In genomic region chr5:154190652-154191304, GRCh38 we compare ENCODE assay signal across 8 cellular contexts. TPM values are rescaled to one million over a fixed set of nuclear protein-coding genes. Genes with fewer than 3 reads are reported as not detected.
A peak's percentile ranks its signal among the peaks of the same experiment; 100 is the strongest.
DNase-seq lines count a peak whose midpoint lies in the region; ATAC-seq, FAIRE-seq and TF ChIP-seq lines count a peak whose summit lies in the region.

Gene GALNT10, plus strand, starts transcription at chr5:154190733. Its CDS starts 134 bp downstream, at chr5:154190867.

- FAIRE-seq in RCC 7860 (lab: Jason Lieb, UNC): no peak

- H3K27me3 ChIP-seq in parathyroid adenoma (ENCODE audit: control insufficient read depth, insufficient read depth, low read length): no peaks in the 10 kb centered on the region

- peak within 1 kb of the TSS; percentile 96 for H2AFZ ChIP-seq in parathyroid adenoma

- intact Hi-C loops in left cardiac atrium (cut with DNase I): loop anchor here in 1 of 2 donors (10.0 kb wide), 1 partner anchor 214 kb away; no protein-coding TSS in a partner anchor

- TF ChIP-seq POLR2A in GM19193 (IDR thresholded peaks at IDR 0.05; ENCODE audit: extremely low read depth, insufficient read depth, insufficient read length): peak; percentile 75

- peak within 1 kb of the TSS; percentile 87 for H3K4me2 ChIP-seq in parathyroid adenoma (ENCODE audit: low read length)

- H3K9ac ChIP-seq in parathyroid adenoma: no peak within 1 kb of the TSS

- peak; percentile 20 for DNase-seq in DMS114 treated with DMSO at 0.1 percent for 48 hours (lab: John Stamatoyannopoulos, UW; ENCODE audit: unreplicated experiment)
- peak; percentile 11 for DNase-seq in RCC 7860 (ENCODE audit: low spot score)
- peak; percentile 55 for DNase-seq in amniotic epithelial cell (ENCODE audit: low read depth)
- peak; percentile 81 for DNase-seq in left cardiac atrium
- DNase-seq in NCI-H524 treated with DMSO at 0.1 percent for 48 hours (lab: John Stamatoyannopoulos, UW): no peak

- H3K27ac ChIP-seq in parathyroid adenoma: peak within 1 kb of the TSS; percentile 15

- H3K4me1 ChIP-seq in parathyroid adenoma: peaks cover 8% of the 10 kb centered on the region

- no peak for TF ChIP-seq CTCF in parathyroid adenoma (IDR thresholded peaks at IDR 0.05)

- no peaks in the 10 kb centered on the region for H3K9me3 ChIP-seq in parathyroid adenoma (ENCODE audit: control insufficient read depth, low read length)

- peak within 1 kb of the TSS; percentile 68 for H3K4me3 ChIP-seq in parathyroid adenoma (ENCODE audit: low read depth, low read length)

- ATAC-seq in HG03175 (IDR thresholded peaks at IDR 0.05; ENCODE audit: unreplicated experiment): peak; percentile 73
- peak; percentile 47 to 78 for ATAC-seq in left cardiac atrium

- H3K36me3 ChIP-seq in parathyroid adenoma (ENCODE audit: control insufficient read depth, insufficient read depth, low read length): no peaks in the 10 kb centered on the region

- H3K79me2 ChIP-seq in parathyroid adenoma: no peaks in the 10 kb centered on the region

RNA-seq across cellular contexts. Expression of gene GALNT10, which starts in this region (rescaled TPM):
- total RNA-seq in left cardiac atrium: 10 to 100 TPM; 19.0 to 19.1 TPM
